ENCODE assay signal across 19 cellular contexts in the genomic region with DNA sequence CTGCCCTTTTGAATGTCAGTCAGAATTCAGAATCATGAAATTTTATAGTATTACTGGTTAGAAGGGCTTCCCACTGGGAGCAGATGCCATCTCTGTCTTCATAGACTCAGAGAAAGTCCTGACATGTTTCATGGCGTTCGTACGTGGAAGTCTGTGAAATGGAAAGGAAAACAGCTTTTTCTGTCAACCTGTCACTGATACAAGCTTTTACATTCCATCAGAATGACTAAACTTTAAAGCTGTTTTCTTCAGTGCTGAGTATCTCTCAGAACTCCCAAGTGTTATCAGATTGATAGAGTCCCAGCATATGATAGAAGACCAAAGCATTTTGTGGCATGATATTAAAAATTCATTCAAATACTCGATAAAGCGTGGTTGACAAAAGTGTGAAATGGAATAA.
DNase-seq lines count a peak whose midpoint lies in the region; ATAC-seq, FAIRE-seq and TF ChIP-seq lines count a peak whose summit lies in the region.
"Had no signal": no experiment of that assay in that cellular context is flagged by ENCODE, and none has a peak within 500 bp of the region (broad histone marks: within the 10 kb centered on the region; RNA-seq: fewer than 3 reads in every experiment).

No MANE protein-coding gene starts in this region.

- H3K9ac ChIP-seq in BLaER1 treated with 17β-estradiol and CSF1 and Interleukin-3, amounts not matched to agents 10 nM and 100 nM = no peak overlapping the region
- H3K9ac ChIP-seq in neural cell (ENCODE audit: low read length) = no peak overlapping the region
- H3K9ac ChIP-seq: KMS-11 had no signal

- H3K9me3 ChIP-seq in BLaER1 treated with 17β-estradiol and CSF1 and Interleukin-3, amounts not matched to agents 10 nM and 100 nM (replicated peaks in 1 of 11) = no peaks in the 10 kb centered on the region
- no peaks in the 10 kb centered on the region for H3K9me3 ChIP-seq in neural cell (ENCODE audit: low read length)

- no peaks in the 10 kb centered on the region for H3K36me3 Mint-ChIP-seq in GM23338 (ENCODE audit: low read depth)
- H3K36me3 Mint-ChIP-seq: CD14-positive monocyte had no signal

- H3F3A ChIP-seq in neural cell (ENCODE audit: insufficient read depth, low read length, poor library complexity, severe bottlenecking) (peaks cover 9% of the 10 kb centered on the region), GM23338 (replicated peaks; ENCODE audit: low read depth) (no peaks in the 10 kb centered on the region)

- H3K79me2 ChIP-seq in neural cell (replicated peaks; ENCODE audit: insufficient read depth, low read length) (no peaks in the 10 kb centered on the region), GM23338 (replicated peaks; ENCODE audit: insufficient read depth) (no peaks in the 10 kb centered on the region)

- no peak overlapping the region for H2AFZ ChIP-seq in neural cell (ENCODE audit: low read depth, low read length)
- H2AFZ ChIP-seq in GM23338 = no peak overlapping the region
- H2AFZ ChIP-seq: PC-9 had no signal

- H4K20me1 ChIP-seq in BLaER1 treated with 17β-estradiol and CSF1 and Interleukin-3, amounts not matched to agents 10 nM and 100 nM = peaks cover 0 to 10% (median 0%) of the 10 kb centered on the region in 11 experiments; a peak in 2 of 22 replicates
- H4K20me1 ChIP-seq in neural cell (ENCODE audit: insufficient read depth) (no peaks in the 10 kb centered on the region), GM23338 (replicated peaks; ENCODE audit: insufficient read depth) (no peaks in the 10 kb centered on the region)

- H3K4me1 ChIP-seq in BLaER1 treated with 17β-estradiol and CSF1 and Interleukin-3, amounts not matched to agents 10 nM and 100 nM = peaks cover 16 to 90% (median 76%) of the 10 kb centered on the region in 10 experiments; a peak in 18 of 20 replicates
- H3K4me1 ChIP-seq in GM23338 (ENCODE audit: insufficient read depth) = no peaks in the 10 kb centered on the region

- peak; percentile 100 for TF ChIP-seq EP300 in neural cell (conservative IDR thresholded peaks at IDR 0.05; ENCODE audit: poor library complexity, severe bottlenecking)

- no peak for ATAC-seq in GM23338

- TF ChIP-seq RAD21 in neural cell (conservative IDR thresholded peaks at IDR 0.05) = no peak

- H3K4me1 Mint-ChIP-seq in GM23338 = peaks cover 4% of the 10 kb centered on the region; the same call in 1 of the 3 replicates
- H3K4me1 Mint-ChIP-seq: CD14-positive monocyte had no signal

- DNase-seq in NCI-H226 (peak; percentile 6), bronchial epithelial cell (ENCODE audit: low read depth) (peak; percentile 2), NCI-H748 treated with DMSO at 0.1 percent for 48 hours (lab: John Stamatoyannopoulos, UW) (no peak), GM23338 (ENCODE audit: low spot score) (no peak), medulla oblongata (ENCODE audit: extremely low spot score) (no peak), putamen (ENCODE audit: low spot score) (no peak)
- DNase-seq: GDM1, NCI-H1048, NCI-H1436 treated with DMSO at 0.1 percent for 48 hours, NCI-H2081, NCI-H524, PC-9, SIG-M5 had no signal

- H3K27me3 ChIP-seq in BLaER1 treated with 17β-estradiol and CSF1 and Interleukin-3, amounts not matched to agents 10 nM and 100 nM = no peaks in the 10 kb centered on the region
- H3K27me3 ChIP-seq in bronchial epithelial cell (ENCODE audit: control insufficient read depth, insufficient read depth, low read length) (no peaks in the 10 kb centered on the region), neural cell (ENCODE audit: insufficient read depth, low read depth, low read length) (no peaks in the 10 kb centered on the region), GM23338 (ENCODE audit: insufficient read depth) (no peaks in the 10 kb centered on the region)

- H3K36me3 ChIP-seq in BLaER1 treated with 17β-estradiol and CSF1 and Interleukin-3, amounts not matched to agents 10 nM and 100 nM = no peaks in the 10 kb centered on the region
- no peaks in the 10 kb centered on the region for H3K36me3 ChIP-seq in bronchial epithelial cell (ENCODE audit: control insufficient read depth, insufficient read depth, low read length)
- no peaks in the 10 kb centered on the region for H3K36me3 ChIP-seq in neural cell (ENCODE audit: insufficient read depth, low read length)
- H3K36me3 ChIP-seq in GM23338 (ENCODE audit: insufficient read depth) = no peaks in the 10 kb centered on the region

- no peaks in the 10 kb centered on the region for H3K9me3 Mint-ChIP-seq in GM23338

- H3K4me2 ChIP-seq in BLaER1 treated with 17β-estradiol and CSF1 and Interleukin-3, amounts not matched to agents 10 nM and 100 nM = peak overlapping the region in 8 of 11 experiments; percentile 47 to 87 (median 76); a peak in 12 of 22 replicates
- peak overlapping the region; percentile 22 for H3K4me2 ChIP-seq in neural cell (ENCODE audit: low read length)
- H3K4me2 ChIP-seq in GM23338 = no peak overlapping the region
- H3K4me2 ChIP-seq: KMS-11, PC-9 had no signal

- H3K27ac Mint-ChIP-seq in GM23338 = no peak overlapping the region
- H3K27ac Mint-ChIP-seq: CD14-positive monocyte had no signal

- H3K27me3 Mint-ChIP-seq in GM23338 (ENCODE audit: insufficient read depth, low read depth, poor library complexity) = no peaks in the 10 kb centered on the region

- no peak for FAIRE-seq in bronchial epithelial cell (lab: Jason Lieb, UNC)
- FAIRE-seq: H54 had no signal

- H3K9me2 ChIP-seq in neural cell (ENCODE audit: insufficient read depth, low read length) = no peaks in the 10 kb centered on the region
- H3K9me2 ChIP-seq in GM23338 (ENCODE audit: insufficient read depth) = no peaks in the 10 kb centered on the region; the same call in 1 of the 2 replicates

- H3K27ac ChIP-seq in BLaER1 treated with 17β-estradiol and CSF1 and Interleukin-3, amounts not matched to agents 10 nM and 100 nM = no peak overlapping the region
- H3K27ac ChIP-seq in neural cell (ENCODE audit: low read length) (peak overlapping the region; percentile 84), GM23338 (ENCODE audit: low read depth) (no peak overlapping the region)
- H3K27ac ChIP-seq: KMS-11, PC-9, RWPE1 had no signal

- H3K4me3 Mint-ChIP-seq in GM23338 = no peak overlapping the region
- H3K4me3 Mint-ChIP-seq: CD14-positive monocyte had no signal

- no peak for TF ChIP-seq CTCF in bronchial epithelial cell (IDR thresholded peaks at IDR 0.05; ENCODE audit: insufficient read depth, low read length, severe bottlenecking)
- TF ChIP-seq CTCF in neural cell (IDR thresholded peaks at IDR 0.05; ENCODE audit: poor library complexity, severe bottlenecking) = no peak
- TF ChIP-seq CTCF in GM23338 (conservative IDR thresholded peaks at IDR 0.05; ENCODE audit: low read depth in 2 of 2) = no peak

- H3K4me3 ChIP-seq in BLaER1 treated with 17β-estradiol and CSF1 and Interleukin-3, amounts not matched to agents 10 nM and 100 nM = no peak overlapping the region
- H3K4me3 ChIP-seq in bronchial epithelial cell (ENCODE audit: low read depth, low read length) (no peak overlapping the region), neural cell (ENCODE audit: low read length) (no peak overlapping the region), GM23338 (no peak overlapping the region)
- H3K4me3 ChIP-seq: PC-9 had no signal

TF ChIP-seq in neural cell, 6 proteins besides CTCF, POLR2A, EP300 and RAD21 (continues in another document):
- no peak for TF ChIP-seq TAF1 (IDR thresholded peaks at IDR 0.05; ENCODE audit: low read depth)
- TF ChIP-seq POLR2AphosphoS5 (IDR thresholded peaks at IDR 0.05) = peak; percentile 100
- TF ChIP-seq EZH2 (IDR thresholded peaks at IDR 0.05; ENCODE audit: borderline replicate concordance, insufficient read depth, low read length, poor library complexity, severe bottlenecking) = no peak

TF ChIP-seq in GM23338, 12 proteins besides CTCF, POLR2A, EP300 and RAD21 (continues in another document):
- no peak for TF ChIP-seq EZH2 (IDR thresholded peaks at IDR 0.05; ENCODE audit: low read depth, unreplicated experiment)
- TF ChIP-seq STAT1 (IDR thresholded peaks at IDR 0.05; ENCODE audit: unreplicated experiment) = no peak

Comparison
In these comparisons a context has a peak if more than half of its experiments do, and no peak if none do; other contexts are left out.
1. DNase-seq: peak in NCI-H226 (single experiment) and bronchial epithelial cell (single experiment); none in NCI-H748 treated with DMSO at 0.1 percent for 48 hours (single experiment), GM23338 (single experiment), medulla oblongata (single experiment) and putamen (single experiment).